In the genomic region with DNA sequence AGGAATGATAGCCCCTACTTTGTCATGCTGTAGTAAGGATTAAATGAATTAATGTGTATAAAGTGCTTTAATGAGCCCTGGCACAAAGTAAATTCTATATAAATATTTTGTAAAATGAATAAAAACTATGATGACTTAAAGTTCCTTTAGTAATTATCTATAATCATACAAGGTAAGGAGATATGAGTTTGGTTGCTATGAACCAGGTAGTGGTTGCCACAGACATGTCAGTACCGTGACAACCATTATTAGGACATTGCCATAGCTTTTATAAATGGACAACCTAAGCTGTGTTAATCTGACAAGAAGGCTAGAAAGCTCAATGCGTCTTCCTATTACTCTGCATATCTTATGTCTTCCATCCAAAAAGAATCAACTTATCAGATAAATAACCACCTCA, we compare ENCODE assay signal across 9 cellular contexts. TPM values are rescaled to one million over a fixed set of nuclear protein-coding genes. Genes with fewer than 3 reads are reported as not detected.
"Had no signal": no experiment of that assay in that cellular context is flagged by ENCODE, and none has a peak within 500 bp of the region (broad histone marks: within the 10 kb centered on the region; RNA-seq: fewer than 3 reads in every experiment).

TSS of gene ARL13A (plus strand) at position 301 of the 400 bp plus-strand sequence. CDS start 3,982 bp downstream, outside the sequence.

- H3K27ac ChIP-seq: HL-60, KMS-11 had no signal

- H3K4me3 ChIP-seq: K562 had no signal

- DNase-seq: KBM-7, KG1 had no signal

- H3K4me2 ChIP-seq: KMS-11 had no signal

- ATAC-seq: HepG2, K562 had no signal

- H3K9ac ChIP-seq: KMS-11 had no signal

RNA-seq across cellular contexts. Expression of gene ARL13A, which starts in this region (rescaled TPM):
- total RNA-seq: HepG2, HT-29, HT1080, K562 had no signal
- polyA plus RNA-seq: HepG2, IgD-negative memory B cell, K562 had no signal
